In the genomic region with DNA sequence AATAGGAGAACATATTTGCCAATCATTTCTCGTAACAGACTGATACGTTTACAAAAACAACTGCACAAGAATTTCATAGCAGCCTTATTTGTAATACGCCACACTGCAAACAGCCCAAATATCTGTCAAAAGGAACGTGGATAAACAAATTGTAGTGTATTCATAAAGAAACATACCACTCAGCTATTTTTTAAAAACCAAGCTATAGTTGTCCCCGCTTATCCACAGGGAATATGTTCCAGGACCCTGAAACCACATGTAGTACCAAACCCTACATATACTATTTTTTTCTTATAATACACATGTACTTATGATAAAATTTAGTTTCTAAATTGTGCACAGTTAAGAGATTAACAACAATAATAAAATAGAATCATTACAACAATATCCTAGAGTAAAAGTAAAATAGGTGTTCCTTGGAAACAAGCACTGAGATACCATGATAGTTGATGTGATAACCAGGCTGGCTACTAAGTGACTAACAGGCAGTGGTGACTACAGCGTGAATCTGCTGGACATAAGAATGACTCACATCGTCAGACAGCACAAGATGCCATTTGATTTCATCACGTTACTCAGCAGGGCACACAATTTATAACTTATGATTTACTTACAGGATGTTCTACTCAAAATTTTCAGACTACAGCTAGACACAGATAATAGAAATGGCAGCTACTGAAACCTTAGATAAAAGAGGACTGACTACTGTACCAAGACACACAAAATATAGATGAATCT, we compare ENCODE assay signal across 14 cellular contexts.
DNase-seq lines count a peak whose midpoint lies in the region; ATAC-seq and TF ChIP-seq lines count a peak whose summit lies in the region.
"Had no signal": no experiment of that assay in that cellular context is flagged by ENCODE, and none has a peak within 500 bp of the region (broad histone marks: within the 10 kb centered on the region; RNA-seq: fewer than 3 reads in every experiment).

No MANE protein-coding gene starts in this region.

- H3K4me3 Mint-ChIP-seq in neural progenitor cell = no peak overlapping the region
- H3K4me3 Mint-ChIP-seq: activated T-cell treated with anti-CD3 and anti-CD28 coated beads, Interleukin-2, amount 50 U/mL, for 4 hours had no signal

- no peak overlapping the region for H3K27ac Mint-ChIP-seq in neural progenitor cell

- H3K9me3 Mint-ChIP-seq in neural progenitor cell = peaks cover 25% of the 10 kb centered on the region

- no peak overlapping the region for H3K4me2 ChIP-seq in neural progenitor cell

- H3F3A ChIP-seq in neural progenitor cell (ENCODE audit: low read depth) = no peaks in the 10 kb centered on the region

- no peaks in the 10 kb centered on the region for H3K36me3 ChIP-seq in neural progenitor cell
- H3K36me3 ChIP-seq: ovary, tibial nerve had no signal

- H3K9me3 ChIP-seq in neural progenitor cell (ENCODE audit: low read depth) = no peaks in the 10 kb centered on the region
- H3K9me3 ChIP-seq: ovary had no signal

- no peak for ATAC-seq in GM19467 (IDR thresholded peaks at IDR 0.05; ENCODE audit: unreplicated experiment)
- ATAC-seq: activated T-cell treated with anti-CD3 and anti-CD28 coated beads, Interleukin-2, amount 50 U/mL, for 4 hours had no signal

- no peak overlapping the region for H2AFZ ChIP-seq in neural progenitor cell (replicated peaks)

- peak; percentile 88 for DNase-seq in Daoy (ENCODE audit: low read depth)
- DNase-seq in RKO (ENCODE audit: low spot score) = peak; percentile 90
- peak; percentile 77 for DNase-seq in epithelial cell of prostate (ENCODE audit: low read depth, low spot score)
- DNase-seq in non-pigmented ciliary epithelial cell (ENCODE audit: low read depth) = peak; percentile 88
- DNase-seq in AML-193 (lab: John Stamatoyannopoulos, UW) = no peak
- DNase-seq in neural progenitor cell (ENCODE audit: low spot score) = no peak
- no peak for DNase-seq in superior temporal gyrus (ENCODE audit: extremely low spot score)
- DNase-seq: activated T-cell treated with anti-CD3 and anti-CD28 coated beads, Interleukin-2, amount 50 U/mL, for 4 hours; NCI-H187 treated with DMSO at 0.1 percent for 48 hours had no signal

- no peak overlapping the region for H3K9ac ChIP-seq in neural progenitor cell

- no peaks in the 10 kb centered on the region for H3K4me1 Mint-ChIP-seq in neural progenitor cell

- peak overlapping the region; percentile 89 for H3K27ac ChIP-seq in epithelial cell of prostate
- H3K27ac ChIP-seq in neural progenitor cell = no peak overlapping the region
- H3K27ac ChIP-seq: coronary artery, ovary, tibial nerve, VCaP had no signal

- peaks cover 3% of the 10 kb centered on the region for H3K27me3 Mint-ChIP-seq in neural progenitor cell (ENCODE audit: insufficient read depth, low read depth)

- peaks cover 8% of the 10 kb centered on the region for H3K36me3 Mint-ChIP-seq in neural progenitor cell

- no peaks in the 10 kb centered on the region for H3K27me3 ChIP-seq in neural progenitor cell
- H3K27me3 ChIP-seq: ovary, tibial nerve had no signal

- no peak for TF ChIP-seq CTCF in neural progenitor cell (IDR thresholded peaks at IDR 0.05)

- H3K4me1 ChIP-seq in neural progenitor cell = no peaks in the 10 kb centered on the region
- H3K4me1 ChIP-seq: tibial nerve had no signal

- H3K79me2 ChIP-seq in neural progenitor cell (ENCODE audit: low read depth) = no peaks in the 10 kb centered on the region

- no peak overlapping the region for H3K4me3 ChIP-seq in neural progenitor cell
- H3K4me3 ChIP-seq: coronary artery, ovary, tibial nerve had no signal

- H4K20me1 ChIP-seq in neural progenitor cell (ENCODE audit: low read depth) = no peaks in the 10 kb centered on the region

Comparison
In these comparisons a context has a peak if more than half of its experiments do, and no peak if none do; other contexts are left out.
1. DNase-seq: peak in Daoy (single experiment), RKO (single experiment), epithelial cell of prostate (single experiment) and non-pigmented ciliary epithelial cell (single experiment); none in AML-193 (0 of 2), neural progenitor cell (single experiment) and superior temporal gyrus (single experiment).